Comparison of ENCODE assay signal across 8 cellular contexts in the genomic region with DNA sequence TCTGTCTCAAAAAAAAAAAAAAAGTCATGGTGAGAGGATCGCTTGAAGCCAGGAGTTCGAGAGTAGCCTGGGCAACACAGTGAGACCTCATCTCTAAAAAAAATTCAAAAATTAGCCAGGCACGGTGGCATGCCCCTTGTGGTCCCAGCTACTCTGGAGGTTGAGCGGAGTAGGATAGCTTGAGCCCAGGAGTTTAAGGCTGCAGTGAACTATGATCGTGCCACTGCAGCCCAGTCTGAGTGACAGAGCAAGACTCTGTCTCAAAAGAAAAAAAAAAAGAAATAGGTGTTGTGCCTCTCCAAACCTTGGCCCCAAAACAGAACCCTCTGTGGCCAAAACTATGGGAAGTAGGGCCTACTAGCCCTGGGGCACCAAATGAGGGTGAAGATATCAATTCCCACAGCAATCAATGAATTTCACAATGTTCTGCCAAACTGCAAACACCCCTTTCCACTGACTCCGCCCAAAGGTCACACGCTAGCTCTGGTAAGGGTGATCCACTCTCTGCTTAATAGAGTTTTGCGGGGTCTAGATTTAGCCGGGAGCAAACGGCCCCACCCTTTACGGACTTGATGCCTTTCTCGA. TPM values are rescaled to one million over a fixed set of nuclear protein-coding genes. Genes with fewer than 3 reads are reported as not detected.
DNase-seq lines count a peak whose midpoint lies in the region; ATAC-seq and TF ChIP-seq lines count a peak whose summit lies in the region.

No MANE protein-coding gene starts in this region.

- peaks cover 10% of the 10 kb centered on the region for H3K4me1 Mint-ChIP-seq in glutamatergic neuron (ENCODE audit: low read depth, unreplicated experiment)

- no peak for ATAC-seq in HG03342 (IDR thresholded peaks at IDR 0.05; ENCODE audit: unreplicated experiment)

- H3K36me3 Mint-ChIP-seq in glutamatergic neuron (ENCODE audit: unreplicated experiment), result no peaks in the 10 kb centered on the region

- no peaks in the 10 kb centered on the region for H3K9me3 ChIP-seq in HAP-1
- H3K9me3 ChIP-seq in WERI-Rb-1 (ENCODE audit: severe bottlenecking), result no peaks in the 10 kb centered on the region
- no peaks in the 10 kb centered on the region for H3K9me3 ChIP-seq in skeletal muscle satellite cell (replicated peaks; ENCODE audit: low read length)

- peak overlapping the region; percentile 69 for H3K27ac Mint-ChIP-seq in glutamatergic neuron (ENCODE audit: unreplicated experiment)

- H3K4me3 ChIP-seq in HAP-1 (peak overlapping the region; percentile 5; the same call in 1 of the 2 replicates), WERI-Rb-1 (ENCODE audit: low read depth, low read length) (peak overlapping the region; percentile 40), skeletal muscle satellite cell (ENCODE audit: low read length) (peak overlapping the region; percentile 87)

- no peaks in the 10 kb centered on the region for H3K27me3 ChIP-seq in HAP-1 (ENCODE audit: low read depth)
- no peaks in the 10 kb centered on the region for H3K27me3 ChIP-seq in WERI-Rb-1 (ENCODE audit: insufficient read depth, low read depth, severe bottlenecking)
- no peaks in the 10 kb centered on the region for H3K27me3 ChIP-seq in skeletal muscle satellite cell (ENCODE audit: control insufficient read depth, insufficient read depth, low read length)

- TF ChIP-seq CTCF in WERI-Rb-1 (IDR thresholded peaks at IDR 0.05; ENCODE audit: low read depth, low read length) (no peak), glutamatergic neuron (IDR thresholded peaks at IDR 0.05; ENCODE audit: partially characterized antibody, unreplicated experiment) (no peak)

- peak overlapping the region; percentile 86 for H3K9ac ChIP-seq in skeletal muscle satellite cell (ENCODE audit: low read depth, low read length)

- peaks cover 2% of the 10 kb centered on the region for H3K9me3 Mint-ChIP-seq in glutamatergic neuron (ENCODE audit: unreplicated experiment)

- DNase-seq in HAP-1 (ENCODE audit: low spot score in 2 of 2), result no peak
- no peak for DNase-seq in WERI-Rb-1
- DNase-seq in glutamatergic neuron, result no peak
- DNase-seq in NCI-H82 treated with DMSO at 0.1 percent for 48 hours (lab: John Stamatoyannopoulos, UW; ENCODE audit: unreplicated experiment), result no peak
- no peak for DNase-seq in ureter (ENCODE audit: low spot score)
- DNase-seq in NCI-H1436 (lab: John Stamatoyannopoulos, UW), result no peak

- peak overlapping the region; percentile 80 for H3K4me3 Mint-ChIP-seq in glutamatergic neuron (ENCODE audit: unreplicated experiment)

- H3K4me1 ChIP-seq in HAP-1, result peaks cover 42% of the 10 kb centered on the region
- peaks cover 28% of the 10 kb centered on the region for H3K4me1 ChIP-seq in skeletal muscle satellite cell (ENCODE audit: control insufficient read depth, insufficient read depth, low read length)

- H3K36me3 ChIP-seq in HAP-1 (replicated peaks) (no peaks in the 10 kb centered on the region), WERI-Rb-1 (no peaks in the 10 kb centered on the region; the same call in 1 of the 2 replicates), skeletal muscle satellite cell (ENCODE audit: insufficient read depth, low read length) (no peaks in the 10 kb centered on the region)

- peak overlapping the region; percentile 84 for H3K27ac ChIP-seq in WERI-Rb-1

- peak overlapping the region; percentile 98 for H3K4me2 ChIP-seq in skeletal muscle satellite cell (ENCODE audit: low read length)

- H3K27me3 Mint-ChIP-seq in glutamatergic neuron (ENCODE audit: unreplicated experiment), result no peaks in the 10 kb centered on the region

- in situ Hi-C loops in HAP-1 (cut with MboI; ENCODE audit: low sequenced_read_pairs), result no loop called here

RNA-seq across cellular contexts. Expression of a gene that starts 16.9 kb away (rescaled TPM):
- total RNA-seq in glutamatergic neuron (ENCODE audit: unreplicated experiment) (6.1 TPM), ureter (0.70 TPM)
- total RNA-seq in skeletal muscle satellite cell (2012; rRNA removed), result 0.22 and 1.0 TPM in 2 replicates

RNA-seq across cellular contexts. Expression of a gene that starts 32.1 kb away (rescaled TPM):
- total RNA-seq in glutamatergic neuron (ENCODE audit: unreplicated experiment) (3.4 TPM), ureter (23.3 TPM)
- total RNA-seq in skeletal muscle satellite cell (2012; rRNA removed), result 0.25 and 0.44 TPM in 2 replicates

RNA-seq across cellular contexts. Expression of a gene that starts 33.8 kb away (rescaled TPM):
- total RNA-seq in glutamatergic neuron (ENCODE audit: unreplicated experiment) (650 TPM), ureter (99.4 TPM)
- 126 and 159 TPM in 2 replicates for total RNA-seq in skeletal muscle satellite cell (2012; rRNA removed)

Comparison
In these comparisons a context has a peak if more than half of its experiments do, and no peak if none do; other contexts are left out.
1. H3K4me3 ChIP-seq: peak in every context shown above with its lines; median percentile 87 in skeletal muscle satellite cell; 40 in WERI-Rb-1; 5 in HAP-1.